ENCODE assay signal across 30 cellular contexts in the genomic region with DNA sequence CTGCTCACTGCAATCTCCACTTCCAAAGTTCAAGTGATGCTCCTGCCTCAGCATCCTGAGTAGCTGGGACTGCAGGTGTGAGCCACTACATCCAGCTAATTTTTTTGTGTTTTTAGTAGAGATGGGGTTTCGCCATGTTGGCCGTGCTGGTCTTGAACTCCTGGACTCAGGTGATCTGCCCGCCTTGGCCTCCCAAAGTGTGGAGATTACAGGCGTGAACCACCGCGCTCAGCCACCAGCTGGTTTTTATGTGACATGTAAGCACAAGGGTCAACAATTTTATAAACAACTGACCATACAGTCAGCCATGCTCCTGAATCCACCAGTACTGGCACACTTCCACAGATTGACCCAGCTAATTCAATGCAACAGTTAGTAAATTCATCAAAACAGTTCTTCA.
"Had no signal": no experiment of that assay in that cellular context is flagged by ENCODE, and none has a peak within 500 bp of the region (broad histone marks: within the 10 kb centered on the region; RNA-seq: fewer than 3 reads in every experiment).

No MANE protein-coding gene starts in this region.

- DNase-seq: activated CD4-positive, alpha-beta memory T cell treated with anti-CD3 and anti-CD28 coated beads, Interleukin-2, amount 10 ng/mL, durations not matched to agents 7 days and 5 days; activated CD4-positive, alpha-beta T cell treated with anti-CD3 and anti-CD28 coated beads for 1 hour; activated CD4-positive, alpha-beta T cell treated with anti-CD3 and anti-CD28 coated beads for 4 hours; activated CD4-positive, alpha-beta T cell treated with anti-CD3 and anti-CD28 coated beads, Interleukin-2, amount 10 ng/mL, durations not matched to agents 7 days and 5 days; activated CD4-positive, alpha-beta T cell treated with anti-CD3 and anti-CD28 coated beads, Interleukin-2, amount 50 U/mL, for 4 hours; activated CD8-positive, alpha-beta memory T cell treated with anti-CD3 and anti-CD28 coated beads, Interleukin-2, amount 50 U/mL, for 48 hours; activated gamma-delta T cell treated with Interleukin-2 at 50 U/mL for 16 hours; activated naive CD4-positive, alpha-beta T cell treated with anti-CD3 and anti-CD28 coated beads, Interleukin-2, amount 50 U/mL, for 16 hours; activated naive CD4-positive, alpha-beta T cell treated with Interleukin-2 at 50 U/mL for 16 hours; activated naive CD8-positive, alpha-beta T cell treated with anti-CD3 and anti-CD28 coated beads for 36 hours; activated naive CD8-positive, alpha-beta T cell treated with anti-CD3 and anti-CD28 coated beads, Interleukin-2, amount 50 U/mL, for 24 hours; activated T-cell treated with anti-CD3 and anti-CD28 coated beads for 4 hours; activated T-cell treated with anti-CD3 and anti-CD28 coated beads, Interleukin-2, amount 50 U/mL, for 24 hours; activated T-cell treated with anti-CD3 and anti-CD28 coated beads, Interleukin-2, amount 50 U/mL, for 72 hours; adrenal gland; amygdala; central memory CD4-positive, alpha-beta T cell; cerebellar nuclear complex; colonic mucosa; dorsolateral prefrontal cortex; effector memory CD4-positive, alpha-beta T cell; endodermal cell; erythroblast; foreskin melanocyte; head of caudate nucleus; T-helper 2 cell had no signal

- H3K27me3 ChIP-seq: adrenal gland, breast epithelium, cardiac muscle cell, colonic mucosa, dorsolateral prefrontal cortex, esophagus muscularis mucosa, gastroesophageal sphincter had no signal

- H3K27ac ChIP-seq: adrenal gland, breast epithelium, cardiac muscle cell, colonic mucosa, dorsolateral prefrontal cortex, esophagus muscularis mucosa, gastroesophageal sphincter had no signal

- H3K9me3 ChIP-seq: adrenal gland, breast epithelium, colonic mucosa, esophagus muscularis mucosa, gastroesophageal sphincter had no signal

- H3K4me3 ChIP-seq: adrenal gland, breast epithelium, cardiac muscle cell, colonic mucosa, dorsolateral prefrontal cortex, esophagus muscularis mucosa, gastroesophageal sphincter had no signal

- H3K4me1 ChIP-seq: breast epithelium, colonic mucosa, esophagus muscularis mucosa, gastroesophageal sphincter had no signal

- H3K36me3 ChIP-seq: adrenal gland, breast epithelium, cardiac muscle cell, colonic mucosa, esophagus muscularis mucosa, gastroesophageal sphincter had no signal
